ENCODE assay signal across 8 cellular contexts in genomic region chr19:4375620-4376228, GRCh38. TPM values are rescaled to one million over a fixed set of nuclear protein-coding genes. Genes with fewer than 3 reads are reported as not detected.
A peak's percentile ranks its signal among the peaks of the same experiment; 100 is the strongest.
DNase-seq lines count a peak whose midpoint lies in the region; ATAC-seq and TF ChIP-seq lines count a peak whose summit lies in the region.

No MANE protein-coding gene starts in this region.

- no peaks in the 10 kb centered on the region for H3K79me2 ChIP-seq in OCI-LY1 (ENCODE audit: insufficient read depth, low read length)

- no peaks in the 10 kb centered on the region for H3K9me3 ChIP-seq in OCI-LY1 (ENCODE audit: low read length)

- peak overlapping the region in 4 of 10 donors; percentile 19 to 52 (median 28) for H3K4me3 Mint-ChIP-seq in naive thymus-derived CD8-positive, alpha-beta T cell

- H3K9me3 Mint-ChIP-seq in naive thymus-derived CD8-positive, alpha-beta T cell, result no peaks in the 10 kb centered on the region

- POLR2A ChIA-PET in naive thymus-derived CD8-positive, alpha-beta T cell (lab: Charles Lee), result interaction anchor here (1.2 to 1.8 kb wide), 3 partner anchors 15 to 96 kb away, joined by 4 read pairs; partner anchors contain the start of gene SH3GL1

- DNase-seq in COLO668 (lab: John Stamatoyannopoulos, UW; ENCODE audit: unreplicated experiment) (peak; percentile 53), GM20000 (ENCODE audit: low spot score) (peak; percentile 60), dermis blood vessel endothelial cell (peak; percentile 77), kidney glomerular epithelial cell (lab: John Stamatoyannopoulos, UW) (no peak), NCI-H748 (lab: John Stamatoyannopoulos, UW; ENCODE audit: unreplicated experiment) (no peak)
- peak in 1 of 10 donors; percentile 17 for DNase-seq in naive thymus-derived CD8-positive, alpha-beta T cell
- no peak for DNase-seq in stimulated activated CD4-positive, alpha-beta T cell treated with anti-CD3 and anti-CD28 coated beads, Interleukin-4, amount 100 ng/mL, for 4 hours

- H3F3A ChIP-seq in OCI-LY1 (ENCODE audit: insufficient read depth, low read length), result no peaks in the 10 kb centered on the region

- H2AFZ ChIP-seq in OCI-LY1 (ENCODE audit: low read length), result no peak overlapping the region

- H3K4me2 ChIP-seq in OCI-LY1 (ENCODE audit: low read length), result peak overlapping the region; percentile 13; the same call in 1 of the 2 replicates

- peaks cover 0 to 4% (median 0%) of the 10 kb centered on the region in 3 donors for H3K36me3 Mint-ChIP-seq in naive thymus-derived CD8-positive, alpha-beta T cell

- H3K4me1 Mint-ChIP-seq in naive thymus-derived CD8-positive, alpha-beta T cell, result peaks cover 31 to 79% (median 59%) of the 10 kb centered on the region in 4 donors

- peaks cover 6% of the 10 kb centered on the region; the same call in 1 of the 2 replicates for H3K36me3 ChIP-seq in OCI-LY1 (ENCODE audit: insufficient read depth, low read length)

- H3K27ac Mint-ChIP-seq in naive thymus-derived CD8-positive, alpha-beta T cell, result peak overlapping the region in 8 of 10 donors; percentile 65 to 87 (median 78)

- peak; percentile 54 for TF ChIP-seq CTCF in GM20000 (IDR thresholded peaks at IDR 0.05; ENCODE audit: extremely low read depth, missing control alignments)
- peak; percentile 45 for TF ChIP-seq CTCF in OCI-LY1 (IDR thresholded peaks at IDR 0.05; ENCODE audit: low read length)

- ATAC-seq in naive thymus-derived CD8-positive, alpha-beta T cell, result no peak

- no peaks in the 10 kb centered on the region for H3K27me3 ChIP-seq in OCI-LY1 (ENCODE audit: insufficient read depth, low read length)

- no peaks in the 10 kb centered on the region for H3K27me3 Mint-ChIP-seq in naive thymus-derived CD8-positive, alpha-beta T cell

- no peak overlapping the region for H3K27ac ChIP-seq in OCI-LY1 (ENCODE audit: low read depth, low read length, poor library complexity, severe bottlenecking)

- H3K9ac ChIP-seq in OCI-LY1 (ENCODE audit: low read length), result no peak overlapping the region; the same call in 1 of the 2 replicates

- H3K4me1 ChIP-seq in OCI-LY1 (ENCODE audit: insufficient read depth, low read length, severe bottlenecking), result peaks cover 41% of the 10 kb centered on the region

- H3K4me3 ChIP-seq in OCI-LY1 (ENCODE audit: low read depth, low read length, poor library complexity, severe bottlenecking), result no peak overlapping the region

- H3K9me2 ChIP-seq in OCI-LY1 (ENCODE audit: low read depth, low read length), result no peaks in the 10 kb centered on the region

- no peaks in the 10 kb centered on the region for H4K20me1 ChIP-seq in OCI-LY1 (ENCODE audit: insufficient read depth, low read length)

RNA-seq across cellular contexts. Expression of gene SH3GL1, which starts 24.6 kb away (rescaled TPM):
- total RNA-seq in dermis blood vessel endothelial cell, result 38.6 and 102 TPM in 2 replicates
- total RNA-seq in naive thymus-derived CD8-positive, alpha-beta T cell, result 10 to 100 TPM; 38.3 to 38.6 TPM
- 10 to 100 TPM; 11.8 to 20.4 (median 12.3) TPM for polyA plus RNA-seq in naive thymus-derived CD8-positive, alpha-beta T cell

RNA-seq across cellular contexts. Expression of gene CHAF1A, which starts 26.7 kb away (rescaled TPM):
- total RNA-seq in dermis blood vessel endothelial cell, result 8.7 and 19.5 TPM in 2 replicates
- 10 to 100 TPM in 1 of 2 experiments, 1 to 10 TPM in 1; 7.5 to 10.9 TPM for total RNA-seq in naive thymus-derived CD8-positive, alpha-beta T cell
- 1 to 10 TPM; 1.7 to 2.4 (median 2.1) TPM for polyA plus RNA-seq in naive thymus-derived CD8-positive, alpha-beta T cell

RNA-seq across cellular contexts. Expression of gene MPND, which starts 32.4 kb away (rescaled TPM):
- total RNA-seq in dermis blood vessel endothelial cell, result 6.5 and 7.7 TPM in 2 replicates
- 10 to 100 TPM; 18.9 to 22.1 TPM for total RNA-seq in naive thymus-derived CD8-positive, alpha-beta T cell
- 1 to 10 TPM; 4.6 to 5.3 (median 4.7) TPM for polyA plus RNA-seq in naive thymus-derived CD8-positive, alpha-beta T cell

RNA-seq across cellular contexts. Expression of gene STAP2, which starts 37.1 kb away (rescaled TPM):
- total RNA-seq in dermis blood vessel endothelial cell, result 28.1 and 36.6 TPM in 2 replicates
- 1 to 10 TPM; 1.4 to 2.3 TPM for total RNA-seq in naive thymus-derived CD8-positive, alpha-beta T cell
- polyA plus RNA-seq in naive thymus-derived CD8-positive, alpha-beta T cell, result 1 to 10 TPM; 1.3 to 2.6 (median 1.5) TPM

Comparison
In these comparisons a context has a peak if more than half of its experiments do, and no peak if none do; other contexts are left out.
1. DNase-seq: peak in COLO668 (single experiment), GM20000 (single experiment) and dermis blood vessel endothelial cell (single experiment); none in kidney glomerular epithelial cell (single experiment), NCI-H748 (single experiment) and stimulated activated CD4-positive, alpha-beta T cell treated with anti-CD3 and anti-CD28 coated beads, Interleukin-4, amount 100 ng/mL, for 4 hours (0 of 2).